Comparison of ENCODE assay signal across 8 cellular contexts in the genomic region with DNA sequence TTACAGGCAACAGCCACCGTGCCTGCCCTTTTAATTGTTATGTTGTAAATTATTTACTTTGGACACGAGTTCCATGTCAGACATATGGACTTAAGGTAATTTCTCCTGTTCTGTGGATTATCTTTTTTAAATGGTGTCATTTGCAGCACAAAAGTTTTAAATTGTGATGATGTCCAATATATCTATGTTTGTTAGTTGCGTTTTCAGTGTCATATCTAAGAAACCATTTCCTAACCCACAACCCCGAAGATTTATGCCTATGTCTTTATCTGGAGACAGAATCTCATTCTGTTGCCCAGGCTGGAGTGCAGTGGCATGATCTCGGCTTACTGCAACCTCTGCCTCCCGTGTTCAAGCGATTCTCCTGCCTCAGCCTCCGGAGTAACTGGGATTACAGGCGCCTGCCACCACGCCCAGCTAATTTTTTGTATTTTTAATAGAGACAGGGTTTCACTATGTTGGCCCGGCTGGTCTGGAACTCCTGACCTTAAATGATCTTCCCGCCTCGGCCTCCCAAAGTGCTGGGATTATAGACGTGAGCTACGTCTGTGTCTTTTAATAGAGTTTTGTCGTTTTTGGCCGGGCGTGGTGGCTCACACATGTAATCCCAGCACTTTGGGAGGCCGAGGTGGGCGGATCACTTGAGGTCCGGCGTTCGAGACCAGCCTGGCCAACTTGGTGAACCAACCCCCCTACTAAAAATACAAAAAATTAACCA. TPM values are rescaled to one million over a fixed set of nuclear protein-coding genes. Genes with fewer than 3 reads are reported as not detected.
A peak's percentile ranks its signal among the peaks of the same experiment; 100 is the strongest.
DNase-seq lines count a peak whose midpoint lies in the region; TF ChIP-seq lines count a peak whose summit lies in the region.
"Not testable (repeated sequence)": the region's sequence is repeated elsewhere in the genome, so short reads cannot be mapped to it uniquely, and the experiment has no call there.

No MANE protein-coding gene starts in this region.

- H3K27ac ChIP-seq in BLaER1 treated with 17β-estradiol and CSF1 and Interleukin-3, amounts not matched to agents 10 nM and 100 nM = peak overlapping the region in 8 of 11 experiments; percentile 44 to 70 (median 64); a peak in 14 of 22 replicates
- not testable (repeated sequence) for H3K27ac ChIP-seq in HUES6 (ENCODE audit: low read depth, low read length); SK-N-MC; iPS-18a (ENCODE audit: low read length)
- H3K27ac ChIP-seq in effector memory CD4-positive, alpha-beta T cell (ENCODE audit: insufficient read depth, low read length, poor library complexity, severe bottlenecking) = peak overlapping the region; percentile 75
- peak overlapping the region; percentile 46 for H3K27ac ChIP-seq in stomach smooth muscle (ENCODE audit: low read length)

- H3K36me3 ChIP-seq in BLaER1 treated with 17β-estradiol and CSF1 and Interleukin-3, amounts not matched to agents 10 nM and 100 nM = peaks cover 12 to 25% (median 18%) of the 10 kb centered on the region in 11 experiments
- peaks cover 11% of the 10 kb centered on the region for H3K36me3 ChIP-seq in HUES6 (ENCODE audit: control insufficient read depth, insufficient read depth, low read length)
- not testable (repeated sequence) for H3K36me3 ChIP-seq in SK-N-MC (ENCODE audit: insufficient read depth, low read length); iPS-18a (ENCODE audit: control insufficient read depth, low read depth, low read length); stomach smooth muscle (ENCODE audit: control insufficient read depth in 2 of 2, insufficient read depth in 2 of 2, low read length in 2 of 2)
- H3K36me3 ChIP-seq in effector memory CD4-positive, alpha-beta T cell (ENCODE audit: control insufficient read depth, insufficient read depth, low read length) = peaks cover 10% of the 10 kb centered on the region

- peaks cover 22% of the 10 kb centered on the region for H3K36me3 Mint-ChIP-seq in activated naive CD8-positive, alpha-beta T cell treated with anti-CD3 and anti-CD28 coated beads for 36 hours
- H3K36me3 Mint-ChIP-seq in neural crest cell (ENCODE audit: low read depth) = not testable (repeated sequence)

- peaks cover 7 to 66% (median 48%) of the 10 kb centered on the region in 11 experiments; a peak in 21 of 22 replicates for H4K20me1 ChIP-seq in BLaER1 treated with 17β-estradiol and CSF1 and Interleukin-3, amounts not matched to agents 10 nM and 100 nM

- H3K4me3 ChIP-seq in BLaER1 treated with 17β-estradiol and CSF1 and Interleukin-3, amounts not matched to agents 10 nM and 100 nM = peak overlapping the region; percentile 92 to 100 (median 98); a peak in 19 of 20 replicates
- H3K4me3 ChIP-seq in HUES6 (ENCODE audit: low read depth, low read length) = peak overlapping the region; percentile 57
- peak overlapping the region; percentile 81 for H3K4me3 ChIP-seq in SK-N-MC
- H3K4me3 ChIP-seq in effector memory CD4-positive, alpha-beta T cell (ENCODE audit: insufficient read depth, low read depth, low read length, poor library complexity, severe bottlenecking) = peak overlapping the region; percentile 78
- peak overlapping the region; percentile 35 for H3K4me3 ChIP-seq in iPS-18a (ENCODE audit: low read length)
- H3K4me3 ChIP-seq in stomach smooth muscle (ENCODE audit: low read length in 2 of 2) = peak overlapping the region; percentile 59 to 73

- peak overlapping the region; percentile 71 for H3K4me3 Mint-ChIP-seq in activated naive CD8-positive, alpha-beta T cell treated with anti-CD3 and anti-CD28 coated beads for 36 hours
- H3K4me3 Mint-ChIP-seq in neural crest cell = peak overlapping the region; percentile 76

- H3K4me1 Mint-ChIP-seq in activated naive CD8-positive, alpha-beta T cell treated with anti-CD3 and anti-CD28 coated beads for 36 hours = peaks cover 26% of the 10 kb centered on the region
- peaks cover 12% of the 10 kb centered on the region for H3K4me1 Mint-ChIP-seq in neural crest cell

- DNase-seq in SK-N-MC (ENCODE audit: low read depth, low spot score); activated naive CD8-positive, alpha-beta T cell treated with anti-CD3 and anti-CD28 coated beads for 36 hours; effector memory CD4-positive, alpha-beta T cell; neural crest cell (ENCODE audit: low read depth, low spot score): not testable (repeated sequence)

- TF ChIP-seq CTCF in neural crest cell (conservative IDR thresholded peaks at IDR 0.05) = not testable (repeated sequence)

- not testable (repeated sequence) for H3K27me3 ChIP-seq in BLaER1 treated with 17β-estradiol and CSF1 and Interleukin-3, amounts not matched to agents 10 nM and 100 nM; HUES6 (ENCODE audit: control insufficient read depth, insufficient read depth, low read length); effector memory CD4-positive, alpha-beta T cell (replicated peaks; ENCODE audit: control insufficient read depth, insufficient read depth, low read length, poor library complexity, severe bottlenecking); iPS-18a (ENCODE audit: control insufficient read depth, insufficient read depth, low read length); stomach smooth muscle (ENCODE audit: control insufficient read depth in 1 of 2, insufficient read depth in 2 of 2, low read length in 2 of 2)

- H3K9me3 ChIP-seq in BLaER1 treated with 17β-estradiol and CSF1 and Interleukin-3, amounts not matched to agents 10 nM and 100 nM (replicated peaks in 1 of 11); HUES6 (ENCODE audit: control insufficient read depth, insufficient read depth, low read depth, low read length); SK-N-MC (ENCODE audit: low read depth, low read length); effector memory CD4-positive, alpha-beta T cell (ENCODE audit: control insufficient read depth, low read length); iPS-18a (ENCODE audit: control insufficient read depth, low read depth, low read length); stomach smooth muscle (ENCODE audit: control insufficient read depth in 2 of 2, low read length in 2 of 2): not testable (repeated sequence)

- not testable (repeated sequence) for H3K9me3 Mint-ChIP-seq in activated naive CD8-positive, alpha-beta T cell treated with anti-CD3 and anti-CD28 coated beads for 36 hours; neural crest cell

- peak overlapping the region; percentile 83 for H3K27ac Mint-ChIP-seq in activated naive CD8-positive, alpha-beta T cell treated with anti-CD3 and anti-CD28 coated beads for 36 hours
- not testable (repeated sequence) for H3K27ac Mint-ChIP-seq in neural crest cell (ENCODE audit: unreplicated experiment)

- not testable (repeated sequence) for H3K27me3 Mint-ChIP-seq in activated naive CD8-positive, alpha-beta T cell treated with anti-CD3 and anti-CD28 coated beads for 36 hours; neural crest cell (ENCODE audit: low read depth)

- H3K9ac ChIP-seq in BLaER1 treated with 17β-estradiol and CSF1 and Interleukin-3, amounts not matched to agents 10 nM and 100 nM = peak overlapping the region in 10 of 11 experiments; percentile 52 to 98 (median 96); a peak in 16 of 22 replicates
- H3K9ac ChIP-seq in HUES6 (ENCODE audit: low read length) (peak overlapping the region; percentile 54), SK-N-MC (ENCODE audit: insufficient read length) (peak overlapping the region; percentile 86), stomach smooth muscle (ENCODE audit: low read length in 2 of 2) (peak overlapping the region; percentile 39 to 51)
- H3K9ac ChIP-seq in iPS-18a (ENCODE audit: low read length) = not testable (repeated sequence)

- H3K4me2 ChIP-seq in BLaER1 treated with 17β-estradiol and CSF1 and Interleukin-3, amounts not matched to agents 10 nM and 100 nM = peak overlapping the region; percentile 63 to 93 (median 74); a peak in 21 of 22 replicates

- H3K4me1 ChIP-seq in BLaER1 treated with 17β-estradiol and CSF1 and Interleukin-3, amounts not matched to agents 10 nM and 100 nM = peaks cover 13 to 55% (median 36%) of the 10 kb centered on the region in 10 experiments
- H3K4me1 ChIP-seq in HUES6 (ENCODE audit: control insufficient read depth, insufficient read depth, low read length); effector memory CD4-positive, alpha-beta T cell (ENCODE audit: control insufficient read depth, insufficient read depth, low read length, poor library complexity, severe bottlenecking); iPS-18a (ENCODE audit: control insufficient read depth, low read depth, low read length); stomach smooth muscle (ENCODE audit: control insufficient read depth, insufficient read depth, low read length): not testable (repeated sequence)

RNA-seq across cellular contexts. Expression of gene EP400, which starts 0.9 kb away (rescaled TPM):
- 10 to 100 TPM; 42.8 to 43.6 TPM for total RNA-seq in activated naive CD8-positive, alpha-beta T cell treated with anti-CD3 and anti-CD28 coated beads for 36 hours
- 73.4 and 75.6 TPM in 2 replicates for total RNA-seq in neural crest cell

RNA-seq across cellular contexts. Expression of gene PUS1, which starts 19.8 kb away (rescaled TPM):
- total RNA-seq in activated naive CD8-positive, alpha-beta T cell treated with anti-CD3 and anti-CD28 coated beads for 36 hours = 100 to 1,000 TPM; 116 to 118 TPM
- 48.7 and 50.9 TPM in 2 replicates for total RNA-seq in neural crest cell

RNA-seq across cellular contexts. Expression of gene ULK1, which starts 54.5 kb away (rescaled TPM):
- total RNA-seq in activated naive CD8-positive, alpha-beta T cell treated with anti-CD3 and anti-CD28 coated beads for 36 hours = 10 to 100 TPM; 11.4 to 12.5 TPM
- 59.2 and 69.3 TPM in 2 replicates for total RNA-seq in neural crest cell

Comparison
In these comparisons a context has a peak if more than half of its experiments do, and no peak if none do; other contexts are left out.
1. H3K4me3 ChIP-seq: peak in every context shown above with its lines; median percentile 98 in BLaER1 treated with 17β-estradiol and CSF1 and Interleukin-3, amounts not matched to agents 10 nM and 100 nM; 81 in SK-N-MC; 78 in effector memory CD4-positive, alpha-beta T cell; 66 in stomach smooth muscle; 57 in HUES6; 35 in iPS-18a.